In genomic region chr7:25846722-25847121, GRCh38 we compare ENCODE assay signal across 8 cellular contexts.
A peak's percentile ranks its signal among the peaks of the same experiment; 100 is the strongest.
DNase-seq lines count a peak whose midpoint lies in the region; ATAC-seq and TF ChIP-seq lines count a peak whose summit lies in the region.

No MANE protein-coding gene starts in this region.

- in situ Hi-C loops in gastrocnemius medialis (cut with MboI; ENCODE audit: low sequenced_read_pairs in 4 of 4): loop anchor here in 3 of 4 donors (10.0 to 25.0 kb wide), 3 partner anchors 92 to 452 kb away; no protein-coding TSS in a partner anchor

- H3K27me3 ChIP-seq in heart left ventricle (peaks cover 0 to 21% (median 2%) of the 10 kb centered on the region in 9 donors), gastrocnemius medialis (no peaks in the 10 kb centered on the region)

- TF ChIP-seq POLR2A in heart left ventricle (IDR thresholded peaks at IDR 0.05): no peak
- TF ChIP-seq POLR2A in gastrocnemius medialis (IDR thresholded peaks at IDR 0.05): no peak

- intact Hi-C loops in heart left ventricle (cut with DNase I) (loop anchor here in 8 of 10 donors (5.0 to 10.0 kb wide), 9 partner anchors 62 to 444 kb away; no protein-coding TSS in a partner anchor), gastrocnemius medialis (cut with DNase I; ENCODE audit: low total_unique reads) (no loop called here)

- ATAC-seq in heart left ventricle (peak; percentile 48 to 67 (median 58)), gastrocnemius medialis (peak in 1 of 2 donors; percentile 21), HG02763 (IDR thresholded peaks at IDR 0.05; ENCODE audit: unreplicated experiment) (no peak), HG03442 (IDR thresholded peaks at IDR 0.05; ENCODE audit: unreplicated experiment) (no peak)

- no peak for TF ChIP-seq CTCF in VCaP (conservative IDR thresholded peaks at IDR 0.05)
- TF ChIP-seq CTCF in heart left ventricle (IDR thresholded peaks at IDR 0.05): no peak
- TF ChIP-seq CTCF in gastrocnemius medialis (IDR thresholded peaks at IDR 0.05 in 4 of 5, conservative IDR thresholded peaks at IDR 0.05 in 1 of 5): no peak

- DNase-seq in EL (peak; percentile 84), heart left ventricle (peak; percentile 78 to 92 (median 83)), gastrocnemius medialis (peak; percentile 57 to 74), OCI-M2 (lab: John Stamatoyannopoulos, UW; ENCODE audit: unreplicated experiment) (no peak)
- DNase-seq in stimulated activated naive CD4-positive, alpha-beta T cell treated with Interleukin-2 at 50 U/mL for 16 hours (lab: John Stamatoyannopoulos, UW): no peak

- 8 to 11% (median 9%) methylated on average over 5 of the region's 5 CpGs for WGBS in heart left ventricle, 4 donors

- peaks cover 2 to 98% (median 28%) of the 10 kb centered on the region in 12 donors for H3K4me1 ChIP-seq in heart left ventricle
- peaks cover 77 to 81% of the 10 kb centered on the region in 2 donors for H3K4me1 ChIP-seq in gastrocnemius medialis

- H3K27ac ChIP-seq in VCaP (peak overlapping the region; percentile 65), heart left ventricle (peak overlapping the region; percentile 5 to 87 (median 70)), gastrocnemius medialis (peak overlapping the region; percentile 86 to 90 (median 88))

- no peaks in the 10 kb centered on the region for H3K36me3 ChIP-seq in heart left ventricle
- H3K36me3 ChIP-seq in gastrocnemius medialis: no peaks in the 10 kb centered on the region

- H3K9me3 ChIP-seq in heart left ventricle: no peaks in the 10 kb centered on the region
- no peaks in the 10 kb centered on the region for H3K9me3 ChIP-seq in gastrocnemius medialis

- H3K4me3 ChIP-seq in heart left ventricle (no peak overlapping the region), gastrocnemius medialis (no peak overlapping the region)

Comparison
In these comparisons a context has a peak if more than half of its experiments do, and no peak if none do; other contexts are left out.
1. DNase-seq: peak in EL (single experiment), heart left ventricle (5 of 5) and gastrocnemius medialis (2 of 2); none in OCI-M2 (single experiment) and stimulated activated naive CD4-positive, alpha-beta T cell treated with Interleukin-2 at 50 U/mL for 16 hours (single experiment).
2. ATAC-seq: peak in heart left ventricle (4 of 4); none in HG02763 (single experiment) and HG03442 (single experiment).
3. Peak in every context shown above with its lines, with median percentiles within 50 percentile points of each other: H3K27ac ChIP-seq.